ENCODE assay signal across 17 cellular contexts in the genomic region with DNA sequence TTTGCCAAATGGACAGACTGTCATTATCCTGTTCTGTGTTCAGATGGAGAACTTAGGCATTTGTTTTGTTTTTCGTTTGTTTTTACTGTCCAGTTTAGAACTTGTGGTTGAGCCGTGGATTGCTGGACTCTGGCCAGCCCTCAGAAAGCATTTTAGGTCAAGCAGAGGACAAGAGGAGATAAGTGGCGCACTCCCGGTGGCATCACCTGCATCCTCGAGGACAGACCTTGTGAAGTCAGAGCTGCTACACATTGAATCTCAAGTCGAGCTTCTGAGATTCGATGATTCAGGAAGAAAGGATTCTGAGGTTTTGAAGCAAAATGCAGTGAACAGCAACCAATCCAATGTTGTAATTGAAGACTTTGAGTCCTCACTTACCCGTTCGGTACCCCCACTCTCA. TPM values are rescaled to one million over a fixed set of nuclear protein-coding genes. Genes with fewer than 3 reads are reported as not detected.
DNase-seq lines count a peak whose midpoint lies in the region; ATAC-seq and TF ChIP-seq lines count a peak whose summit lies in the region.
"Had no signal": no experiment of that assay in that cellular context is flagged by ENCODE, and none has a peak within 500 bp of the region (broad histone marks: within the 10 kb centered on the region; RNA-seq: fewer than 3 reads in every experiment).

No MANE protein-coding gene starts in this region.

- no peak for TF ChIP-seq POLR2A in GM18505 (IDR thresholded peaks at IDR 0.05; ENCODE audit: borderline replicate concordance, extremely low read depth, insufficient read depth, insufficient read length)

- peak overlapping the region in 7 of 11 experiments; percentile 3 to 84 (median 61); a peak in 10 of 22 replicates for H3K27ac ChIP-seq in BLaER1 treated with 17β-estradiol and CSF1 and Interleukin-3, amounts not matched to agents 10 nM and 100 nM
- H3K27ac ChIP-seq in KMS-11 (peak overlapping the region; percentile 39; the same call in 1 of the 2 replicates), angular gyrus (ENCODE audit: low read depth, low read length) (peak overlapping the region; percentile 62), layer of hippocampus (ENCODE audit: low read depth, low read length) (peak overlapping the region; percentile 16), heart right ventricle (peak overlapping the region in 1 of 10 donors; percentile 33)
- H3K27ac ChIP-seq: HL-60 had no signal

- H3K4me1 ChIP-seq in BLaER1 treated with 17β-estradiol and CSF1 and Interleukin-3, amounts not matched to agents 10 nM and 100 nM = peaks cover 7 to 90% (median 22%) of the 10 kb centered on the region in 10 experiments
- H3K4me1 ChIP-seq in KMS-11 (ENCODE audit: low read depth, poor library complexity, severe bottlenecking) = peaks cover 99% of the 10 kb centered on the region
- peaks cover 0 to 28% (median 5%) of the 10 kb centered on the region in 9 donors for H3K4me1 ChIP-seq in heart right ventricle

- no peak overlapping the region for H3K4me3 ChIP-seq in BLaER1 treated with 17β-estradiol and CSF1 and Interleukin-3, amounts not matched to agents 10 nM and 100 nM
- no peak overlapping the region for H3K4me3 ChIP-seq in KMS-11 (IDR thresholded peaks at IDR 0.05; ENCODE audit: insufficient read depth, low read depth, low read length)
- no peak overlapping the region for H3K4me3 ChIP-seq in heart right ventricle

- H3K79me2 ChIP-seq in KMS-11 (ENCODE audit: insufficient read depth, low read depth) = peaks cover 100% of the 10 kb centered on the region

- ATAC-seq in GM21737 (IDR thresholded peaks at IDR 0.05; ENCODE audit: unreplicated experiment) (no peak), left colon (no peak), heart right ventricle (no peak), GM18505 (IDR thresholded peaks at IDR 0.05; ENCODE audit: unreplicated experiment) (no peak)
- ATAC-seq: CD8-positive, alpha-beta T cell had no signal

- H4K20me1 ChIP-seq in BLaER1 treated with 17β-estradiol and CSF1 and Interleukin-3, amounts not matched to agents 10 nM and 100 nM = peaks cover 19 to 100% (median 77%) of the 10 kb centered on the region in 11 experiments; a peak in 20 of 22 replicates
- H4K20me1 ChIP-seq in KMS-11 (ENCODE audit: insufficient read depth) = peaks cover 91% of the 10 kb centered on the region

- H3K4me2 ChIP-seq in BLaER1 treated with 17β-estradiol and CSF1 and Interleukin-3, amounts not matched to agents 10 nM and 100 nM = peak overlapping the region in 5 of 11 experiments; percentile 12 to 76 (median 62); a peak in 9 of 22 replicates
- peak overlapping the region; percentile 63 for H3K4me2 ChIP-seq in KMS-11

- no peaks in the 10 kb centered on the region for H3K9me3 ChIP-seq in BLaER1 treated with 17β-estradiol and CSF1 and Interleukin-3, amounts not matched to agents 10 nM and 100 nM (replicated peaks in 1 of 11)
- H3K9me3 ChIP-seq in heart right ventricle = no peaks in the 10 kb centered on the region

- H3K36me3 ChIP-seq in BLaER1 treated with 17β-estradiol and CSF1 and Interleukin-3, amounts not matched to agents 10 nM and 100 nM = peaks cover 81 to 100% (median 97%) of the 10 kb centered on the region in 11 experiments
- H3K36me3 ChIP-seq in KMS-11 (ENCODE audit: insufficient read depth) (peaks cover 42% of the 10 kb centered on the region), heart right ventricle (peaks cover 0 to 99% (median 48%) of the 10 kb centered on the region in 9 donors)

- no peak overlapping the region for H2AFZ ChIP-seq in KMS-11 (ENCODE audit: low read depth)

- WGBS in heart right ventricle, 2 donors = 59 to 61% methylated on average over 9 of the region's 9 CpGs

- H3K27me3 ChIP-seq in BLaER1 treated with 17β-estradiol and CSF1 and Interleukin-3, amounts not matched to agents 10 nM and 100 nM = no peaks in the 10 kb centered on the region
- H3K27me3 ChIP-seq in KMS-11 (ENCODE audit: insufficient read depth, low read depth) (no peaks in the 10 kb centered on the region), layer of hippocampus (ENCODE audit: control insufficient read depth, insufficient read depth, low read length) (no peaks in the 10 kb centered on the region), heart right ventricle (no peaks in the 10 kb centered on the region)

- TF ChIP-seq CTCF in KMS-11 (conservative IDR thresholded peaks at IDR 0.05; ENCODE audit: low read depth, low read length) = no peak
- TF ChIP-seq CTCF in heart right ventricle (IDR thresholded peaks at IDR 0.05) = no peak

- intact Hi-C loops in left colon (cut with DNase I, micrococcal nuclease) = no loop called here
- intact Hi-C loops in heart right ventricle (cut with DNase I) = no loop called here

- DNase-seq in left colon (no peak), heart right ventricle (no peak)
- DNase-seq: CD8-positive, alpha-beta T cell; midbrain; NCI-H446; posterior cingulate gyrus; stimulated activated CD4-positive, alpha-beta T cell treated with anti-CD3 and anti-CD28 coated beads, Interleukin-2, amount 100 ng/mL, for 24 hours; T-helper 9 cell had no signal

- peak overlapping the region in 3 of 11 experiments; percentile 34 to 60 (median 38); a peak in 4 of 22 replicates for H3K9ac ChIP-seq in BLaER1 treated with 17β-estradiol and CSF1 and Interleukin-3, amounts not matched to agents 10 nM and 100 nM
- no peak overlapping the region for H3K9ac ChIP-seq in KMS-11

RNA-seq across cellular contexts. Expression of a gene that starts 8.9 kb away (rescaled TPM):
- total RNA-seq in left colon = 10 to 100 TPM; 37.4 to 44.0 TPM
- total RNA-seq in heart right ventricle = 10 to 100 TPM; 25.9 to 39.6 (median 30.2) TPM
- polyA plus RNA-seq in heart right ventricle = 10 to 100 TPM; 11.8 to 12.4 TPM

RNA-seq across cellular contexts. Expression of a gene that starts 9.0 kb away (rescaled TPM):
- total RNA-seq in left colon (10 to 100 TPM in 1 of 2 donors, 1 to 10 TPM in 1; 7.6 to 11.3 TPM), heart right ventricle (1 to 10 TPM; 3.1 to 5.8 (median 5.0) TPM)
- polyA plus RNA-seq in heart right ventricle = 10 to 100 TPM in 1 of 2 donors, 1 to 10 TPM in 1; 5.2 to 24.7 TPM

RNA-seq across cellular contexts. Expression of a gene that starts 26.9 kb away (rescaled TPM):
- not detected for total RNA-seq in left colon
- under 1 TPM in 1 of 10 donors, not detected in 9; 0.26 TPM for total RNA-seq in heart right ventricle
- under 1 TPM in 1 of 2 donors, not detected in 1; 0.03 TPM for polyA plus RNA-seq in heart right ventricle
- total RNA-seq: activated CD8-positive, alpha-beta memory T cell treated with anti-CD3 and anti-CD28 coated beads for 36 hours; CD8-positive, alpha-beta T cell; epithelial cell of proximal tubule had no signal
